In genomic region chr10:3426190-3426845, GRCh38 we compare ENCODE assay signal across 1 cellular context.
TF ChIP-seq lines count a peak whose summit lies in the region.

No MANE protein-coding gene starts in this region.

TF ChIP-seq in HepG2, 621 proteins besides CTCF, POLR2A, EP300 and RAD21 (continued from another document and continues in another):
- TF ChIP-seq, protein P1, sequence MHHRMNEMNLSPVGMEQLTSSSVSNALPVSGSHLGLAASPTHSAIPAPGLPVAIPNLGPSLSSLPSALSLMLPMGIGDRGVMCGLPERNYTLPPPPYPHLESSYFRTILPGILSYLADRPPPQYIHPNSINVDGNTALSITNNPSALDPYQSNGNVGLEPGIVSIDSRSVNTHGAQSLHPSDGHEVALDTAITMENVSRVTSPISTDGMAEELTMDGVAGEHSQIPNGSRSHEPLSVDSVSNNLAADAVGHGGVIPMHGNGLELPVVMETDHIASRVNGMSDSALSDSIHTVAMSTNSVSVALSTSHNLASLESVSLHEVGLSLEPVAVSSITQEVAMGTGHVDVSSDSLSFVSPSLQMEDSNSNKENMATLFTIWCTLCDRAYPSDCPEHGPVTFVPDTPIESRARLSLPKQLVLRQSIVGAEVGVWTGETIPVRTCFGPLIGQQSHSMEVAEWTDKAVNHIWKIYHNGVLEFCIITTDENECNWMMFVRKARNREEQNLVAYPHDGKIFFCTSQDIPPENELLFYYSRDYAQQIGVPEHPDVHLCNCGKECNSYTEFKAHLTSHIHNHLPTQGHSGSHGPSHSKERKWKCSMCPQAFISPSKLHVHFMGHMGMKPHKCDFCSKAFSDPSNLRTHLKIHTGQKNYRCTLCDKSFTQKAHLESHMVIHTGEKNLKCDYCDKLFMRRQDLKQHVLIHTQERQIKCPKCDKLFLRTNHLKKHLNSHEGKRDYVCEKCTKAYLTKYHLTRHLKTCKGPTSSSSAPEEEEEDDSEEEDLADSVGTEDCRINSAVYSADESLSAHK (CRISPR knock-in tag; IDR thresholded peaks at IDR 0.05; ENCODE audit: borderline replicate concordance) = no peak
- TF ChIP-seq ZNF619 (CRISPR knock-in tag; IDR thresholded peaks at IDR 0.05) = no peak
- TF ChIP-seq, protein P2, sequence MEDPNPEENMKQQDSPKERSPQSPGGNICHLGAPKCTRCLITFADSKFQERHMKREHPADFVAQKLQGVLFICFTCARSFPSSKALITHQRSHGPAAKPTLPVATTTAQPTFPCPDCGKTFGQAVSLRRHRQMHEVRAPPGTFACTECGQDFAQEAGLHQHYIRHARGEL (CRISPR knock-in tag; IDR thresholded peaks at IDR 0.05) = no peak
- no peak for TF ChIP-seq HIVEP1 (CRISPR knock-in tag; IDR thresholded peaks at IDR 0.05)
- no peak for TF ChIP-seq MTA3 (CRISPR knock-in tag; IDR thresholded peaks at IDR 0.05)
- TF ChIP-seq, protein P3, sequence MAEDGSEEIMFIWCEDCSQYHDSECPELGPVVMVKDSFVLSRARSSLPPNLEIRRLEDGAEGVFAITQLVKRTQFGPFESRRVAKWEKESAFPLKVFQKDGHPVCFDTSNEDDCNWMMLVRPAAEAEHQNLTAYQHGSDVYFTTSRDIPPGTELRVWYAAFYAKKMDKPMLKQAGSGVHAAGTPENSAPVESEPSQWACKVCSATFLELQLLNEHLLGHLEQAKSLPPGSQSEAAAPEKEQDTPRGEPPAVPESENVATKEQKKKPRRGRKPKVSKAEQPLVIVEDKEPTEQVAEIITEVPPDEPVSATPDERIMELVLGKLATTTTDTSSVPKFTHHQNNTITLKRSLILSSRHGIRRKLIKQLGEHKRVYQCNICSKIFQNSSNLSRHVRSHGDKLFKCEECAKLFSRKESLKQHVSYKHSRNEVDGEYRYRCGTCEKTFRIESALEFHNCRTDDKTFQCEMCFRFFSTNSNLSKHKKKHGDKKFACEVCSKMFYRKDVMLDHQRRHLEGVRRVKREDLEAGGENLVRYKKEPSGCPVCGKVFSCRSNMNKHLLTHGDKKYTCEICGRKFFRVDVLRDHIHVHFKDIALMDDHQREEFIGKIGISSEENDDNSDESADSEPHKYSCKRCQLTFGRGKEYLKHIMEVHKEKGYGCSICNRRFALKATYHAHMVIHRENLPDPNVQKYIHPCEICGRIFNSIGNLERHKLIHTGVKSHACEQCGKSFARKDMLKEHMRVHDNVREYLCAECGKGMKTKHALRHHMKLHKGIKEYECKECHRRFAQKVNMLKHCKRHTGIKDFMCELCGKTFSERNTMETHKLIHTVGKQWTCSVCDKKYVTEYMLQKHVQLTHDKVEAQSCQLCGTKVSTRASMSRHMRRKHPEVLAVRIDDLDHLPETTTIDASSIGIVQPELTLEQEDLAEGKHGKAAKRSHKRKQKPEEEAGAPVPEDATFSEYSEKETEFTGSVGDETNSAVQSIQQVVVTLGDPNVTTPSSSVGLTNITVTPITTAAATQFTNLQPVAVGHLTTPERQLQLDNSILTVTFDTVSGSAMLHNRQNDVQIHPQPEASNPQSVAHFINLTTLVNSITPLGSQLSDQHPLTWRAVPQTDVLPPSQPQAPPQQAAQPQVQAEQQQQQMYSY (CRISPR knock-in tag; IDR thresholded peaks at IDR 0.05) = no peak
- TF ChIP-seq, protein P4, sequence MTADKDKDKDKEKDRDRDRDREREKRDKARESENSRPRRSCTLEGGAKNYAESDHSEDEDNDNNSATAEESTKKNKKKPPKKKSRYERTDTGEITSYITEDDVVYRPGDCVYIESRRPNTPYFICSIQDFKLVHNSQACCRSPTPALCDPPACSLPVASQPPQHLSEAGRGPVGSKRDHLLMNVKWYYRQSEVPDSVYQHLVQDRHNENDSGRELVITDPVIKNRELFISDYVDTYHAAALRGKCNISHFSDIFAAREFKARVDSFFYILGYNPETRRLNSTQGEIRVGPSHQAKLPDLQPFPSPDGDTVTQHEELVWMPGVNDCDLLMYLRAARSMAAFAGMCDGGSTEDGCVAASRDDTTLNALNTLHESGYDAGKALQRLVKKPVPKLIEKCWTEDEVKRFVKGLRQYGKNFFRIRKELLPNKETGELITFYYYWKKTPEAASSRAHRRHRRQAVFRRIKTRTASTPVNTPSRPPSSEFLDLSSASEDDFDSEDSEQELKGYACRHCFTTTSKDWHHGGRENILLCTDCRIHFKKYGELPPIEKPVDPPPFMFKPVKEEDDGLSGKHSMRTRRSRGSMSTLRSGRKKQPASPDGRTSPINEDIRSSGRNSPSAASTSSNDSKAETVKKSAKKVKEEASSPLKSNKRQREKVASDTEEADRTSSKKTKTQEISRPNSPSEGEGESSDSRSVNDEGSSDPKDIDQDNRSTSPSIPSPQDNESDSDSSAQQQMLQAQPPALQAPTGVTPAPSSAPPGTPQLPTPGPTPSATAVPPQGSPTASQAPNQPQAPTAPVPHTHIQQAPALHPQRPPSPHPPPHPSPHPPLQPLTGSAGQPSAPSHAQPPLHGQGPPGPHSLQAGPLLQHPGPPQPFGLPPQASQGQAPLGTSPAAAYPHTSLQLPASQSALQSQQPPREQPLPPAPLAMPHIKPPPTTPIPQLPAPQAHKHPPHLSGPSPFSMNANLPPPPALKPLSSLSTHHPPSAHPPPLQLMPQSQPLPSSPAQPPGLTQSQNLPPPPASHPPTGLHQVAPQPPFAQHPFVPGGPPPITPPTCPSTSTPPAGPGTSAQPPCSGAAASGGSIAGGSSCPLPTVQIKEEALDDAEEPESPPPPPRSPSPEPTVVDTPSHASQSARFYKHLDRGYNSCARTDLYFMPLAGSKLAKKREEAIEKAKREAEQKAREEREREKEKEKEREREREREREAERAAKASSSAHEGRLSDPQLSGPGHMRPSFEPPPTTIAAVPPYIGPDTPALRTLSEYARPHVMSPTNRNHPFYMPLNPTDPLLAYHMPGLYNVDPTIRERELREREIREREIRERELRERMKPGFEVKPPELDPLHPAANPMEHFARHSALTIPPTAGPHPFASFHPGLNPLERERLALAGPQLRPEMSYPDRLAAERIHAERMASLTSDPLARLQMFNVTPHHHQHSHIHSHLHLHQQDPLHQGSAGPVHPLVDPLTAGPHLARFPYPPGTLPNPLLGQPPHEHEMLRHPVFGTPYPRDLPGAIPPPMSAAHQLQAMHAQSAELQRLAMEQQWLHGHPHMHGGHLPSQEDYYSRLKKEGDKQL (CRISPR knock-in tag; IDR thresholded peaks at IDR 0.05; ENCODE audit: low read depth) = no peak
- no peak for TF ChIP-seq SOX13 (IDR thresholded peaks at IDR 0.05)
- TF ChIP-seq SOX13 (CRISPR knock-in tag; conservative IDR thresholded peaks at IDR 0.05 in 1 of 2, IDR thresholded peaks at IDR 0.05 in 1 of 2) = no peak
- no peak for TF ChIP-seq HNRNPL (IDR thresholded peaks at IDR 0.05; ENCODE audit: low read depth, low read length)
- TF ChIP-seq ZNF12 (CRISPR knock-in tag; IDR thresholded peaks at IDR 0.05) = no peak
- no peak for TF ChIP-seq ZNF232 (CRISPR knock-in tag; IDR thresholded peaks at IDR 0.05; ENCODE audit: borderline replicate concordance)
- TF ChIP-seq FOXP1 (IDR thresholded peaks at IDR 0.05) = no peak
- TF ChIP-seq FOXP1 (CRISPR knock-in tag; IDR thresholded peaks at IDR 0.05) = 0 out of 2 replicates have a peak, but pooled peaks have one; percentile 32
- TF ChIP-seq, protein P5, sequence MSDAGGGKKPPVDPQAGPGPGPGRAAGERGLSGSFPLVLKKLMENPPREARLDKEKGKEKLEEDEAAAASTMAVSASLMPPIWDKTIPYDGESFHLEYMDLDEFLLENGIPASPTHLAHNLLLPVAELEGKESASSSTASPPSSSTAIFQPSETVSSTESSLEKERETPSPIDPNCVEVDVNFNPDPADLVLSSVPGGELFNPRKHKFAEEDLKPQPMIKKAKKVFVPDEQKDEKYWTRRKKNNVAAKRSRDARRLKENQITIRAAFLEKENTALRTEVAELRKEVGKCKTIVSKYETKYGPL (CRISPR knock-in tag; IDR thresholded peaks at IDR 0.05) = no peak
- TF ChIP-seq ZNF790 (CRISPR knock-in tag; IDR thresholded peaks at IDR 0.05; ENCODE audit: borderline replicate concordance) = no peak
- no peak for TF ChIP-seq BHLHE40 (IDR thresholded peaks at IDR 0.05; ENCODE audit: low read length)
- peak; percentile 52; the same call in 1 of the 2 replicates for TF ChIP-seq SALL1 (CRISPR knock-in tag; IDR thresholded peaks at IDR 0.05)
- TF ChIP-seq ZSCAN21 (CRISPR knock-in tag; IDR thresholded peaks at IDR 0.05; ENCODE audit: borderline replicate concordance) = no peak
- no peak for TF ChIP-seq JARID2 (CRISPR knock-in tag; IDR thresholded peaks at IDR 0.05; ENCODE audit: insufficient replicate concordance)
- no peak for TF ChIP-seq TEAD3 (CRISPR knock-in tag; optimal IDR thresholded peaks at IDR 0.05; ENCODE audit: borderline replicate concordance)
- no peak for TF ChIP-seq PHF20 (CRISPR knock-in tag; IDR thresholded peaks at IDR 0.05)
- TF ChIP-seq ZFP90 (CRISPR knock-in tag; IDR thresholded peaks at IDR 0.05; ENCODE audit: borderline replicate concordance) = no peak
- TF ChIP-seq, protein P6, sequence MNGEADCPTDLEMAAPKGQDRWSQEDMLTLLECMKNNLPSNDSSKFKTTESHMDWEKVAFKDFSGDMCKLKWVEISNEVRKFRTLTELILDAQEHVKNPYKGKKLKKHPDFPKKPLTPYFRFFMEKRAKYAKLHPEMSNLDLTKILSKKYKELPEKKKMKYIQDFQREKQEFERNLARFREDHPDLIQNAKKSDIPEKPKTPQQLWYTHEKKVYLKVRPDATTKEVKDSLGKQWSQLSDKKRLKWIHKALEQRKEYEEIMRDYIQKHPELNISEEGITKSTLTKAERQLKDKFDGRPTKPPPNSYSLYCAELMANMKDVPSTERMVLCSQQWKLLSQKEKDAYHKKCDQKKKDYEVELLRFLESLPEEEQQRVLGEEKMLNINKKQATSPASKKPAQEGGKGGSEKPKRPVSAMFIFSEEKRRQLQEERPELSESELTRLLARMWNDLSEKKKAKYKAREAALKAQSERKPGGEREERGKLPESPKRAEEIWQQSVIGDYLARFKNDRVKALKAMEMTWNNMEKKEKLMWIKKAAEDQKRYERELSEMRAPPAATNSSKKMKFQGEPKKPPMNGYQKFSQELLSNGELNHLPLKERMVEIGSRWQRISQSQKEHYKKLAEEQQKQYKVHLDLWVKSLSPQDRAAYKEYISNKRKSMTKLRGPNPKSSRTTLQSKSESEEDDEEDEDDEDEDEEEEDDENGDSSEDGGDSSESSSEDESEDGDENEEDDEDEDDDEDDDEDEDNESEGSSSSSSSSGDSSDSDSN (CRISPR knock-in tag; IDR thresholded peaks at IDR 0.05) = no peak
- no peak for TF ChIP-seq ZNF263 (CRISPR knock-in tag; IDR thresholded peaks at IDR 0.05)
- 0 out of 2 replicates have a peak, but pooled peaks have one; percentile 38 for TF ChIP-seq RARA (CRISPR knock-in tag; IDR thresholded peaks at IDR 0.05)
- TF ChIP-seq, protein P7, sequence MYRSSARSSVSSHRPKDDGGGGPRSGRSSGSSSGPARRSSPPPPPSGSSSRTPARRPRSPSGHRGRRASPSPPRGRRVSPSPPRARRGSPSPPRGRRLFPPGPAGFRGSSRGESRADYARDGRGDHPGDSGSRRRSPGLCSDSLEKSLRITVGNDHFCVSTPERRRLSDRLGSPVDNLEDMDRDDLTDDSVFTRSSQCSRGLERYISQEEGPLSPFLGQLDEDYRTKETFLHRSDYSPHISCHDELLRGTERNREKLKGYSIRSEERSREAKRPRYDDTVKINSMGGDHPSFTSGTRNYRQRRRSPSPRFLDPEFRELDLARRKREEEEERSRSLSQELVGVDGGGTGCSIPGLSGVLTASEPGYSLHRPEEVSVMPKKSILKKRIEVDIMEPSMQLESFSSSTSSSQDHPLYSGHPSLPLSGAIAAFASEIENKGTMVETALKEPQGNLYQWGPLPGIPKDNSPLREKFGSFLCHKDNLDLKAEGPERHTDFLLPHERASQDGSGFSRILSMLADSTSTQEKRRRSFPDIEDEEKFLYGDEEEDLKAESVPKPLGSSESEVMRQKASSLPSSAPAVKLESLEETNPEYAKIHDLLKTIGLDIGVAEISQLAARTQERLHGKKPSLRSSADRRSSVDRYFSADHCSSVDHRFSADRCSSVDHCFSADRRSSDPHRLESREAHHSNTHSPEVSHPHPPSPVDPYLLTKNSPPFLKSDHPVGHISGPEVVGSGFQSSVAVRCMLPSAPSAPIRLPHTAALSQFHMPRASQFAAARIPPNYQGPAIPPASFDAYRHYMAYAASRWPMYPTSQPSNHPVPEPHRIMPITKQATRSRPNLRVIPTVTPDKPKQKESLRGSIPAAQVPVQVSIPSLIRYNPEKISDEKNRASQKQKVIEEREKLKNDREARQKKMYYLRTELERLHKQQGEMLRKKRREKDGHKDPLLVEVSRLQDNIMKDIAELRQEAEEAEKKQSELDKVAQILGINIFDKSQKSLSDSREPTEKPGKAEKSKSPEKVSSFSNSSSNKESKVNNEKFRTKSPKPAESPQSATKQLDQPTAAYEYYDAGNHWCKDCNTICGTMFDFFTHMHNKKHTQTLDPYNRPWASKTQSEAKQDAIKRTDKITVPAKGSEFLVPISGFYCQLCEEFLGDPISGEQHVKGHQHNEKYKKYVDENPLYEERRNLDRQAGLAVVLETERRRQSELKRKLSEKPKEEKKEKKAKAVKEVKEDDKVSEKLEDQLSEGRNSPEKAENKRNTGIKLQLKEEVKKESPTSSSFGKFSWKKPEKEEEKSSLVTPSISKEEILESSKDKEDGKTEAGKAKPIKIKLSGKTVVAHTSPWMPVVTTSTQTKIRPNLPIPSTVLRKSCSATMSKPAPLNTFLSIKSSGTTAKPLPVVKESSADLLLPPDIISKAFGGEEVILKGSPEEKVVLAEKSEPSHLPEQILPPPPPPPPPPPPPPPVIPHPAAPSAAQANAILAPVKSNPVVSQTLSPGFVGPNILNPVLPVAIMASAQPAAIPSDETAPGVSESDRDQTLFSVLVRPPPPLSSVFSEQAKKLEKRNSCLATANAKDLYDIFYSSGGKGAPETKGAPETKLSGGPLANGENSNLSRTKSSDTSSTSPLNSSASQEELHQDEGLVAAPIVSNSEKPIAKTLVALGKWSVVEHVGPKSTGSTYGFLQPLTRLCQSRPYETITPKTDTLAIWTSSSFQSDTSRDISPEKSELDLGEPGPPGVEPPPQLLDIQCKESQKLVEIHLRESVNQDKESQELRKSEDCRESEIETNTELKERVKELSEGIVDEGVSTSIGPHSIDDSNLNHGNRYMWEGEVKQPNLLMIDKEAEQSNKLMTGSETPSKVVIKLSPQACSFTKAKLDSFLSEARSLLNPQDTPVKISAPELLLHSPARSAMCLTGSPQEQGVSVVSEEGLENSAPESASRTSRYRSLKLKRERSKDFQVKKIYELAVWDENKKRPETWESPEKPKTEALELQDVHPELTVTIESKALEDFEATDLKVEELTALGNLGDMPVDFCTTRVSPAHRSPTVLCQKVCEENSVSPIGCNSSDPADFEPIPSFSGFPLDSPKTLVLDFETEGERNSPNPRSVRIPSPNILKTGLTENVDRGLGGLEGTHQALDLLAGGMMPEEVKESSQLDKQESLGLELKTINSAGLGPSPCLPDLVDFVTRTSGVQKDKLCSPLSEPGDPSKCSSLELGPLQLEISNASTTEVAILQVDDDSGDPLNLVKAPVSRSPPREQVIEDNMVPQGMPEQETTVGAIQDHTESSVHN (CRISPR knock-in tag; IDR thresholded peaks at IDR 0.05) = no peak
- no peak for TF ChIP-seq ZNF543 (CRISPR knock-in tag; IDR thresholded peaks at IDR 0.05)
- 0 out of 4 replicates have a peak, but pooled peaks of 1 of the 2 experiments have one; percentile 13 for TF ChIP-seq ATF4 (CRISPR knock-in tag; IDR thresholded peaks at IDR 0.05)
